Comparison of ENCODE assay signal across 18 cellular contexts in genomic region chr3:132457301-132457700, GRCh38.
"Had no signal": no experiment of that assay in that cellular context is flagged by ENCODE, and none has a peak within 500 bp of the region (broad histone marks: within the 10 kb centered on the region; RNA-seq: fewer than 3 reads in every experiment).

No MANE protein-coding gene starts in this region.

- H3K27ac Mint-ChIP-seq: nephron progenitor cell had no signal

- H3K9me3 Mint-ChIP-seq: naive thymus-derived CD4-positive, alpha-beta T cell; nephron progenitor cell had no signal

- H3K4me3 Mint-ChIP-seq: naive thymus-derived CD4-positive, alpha-beta T cell; nephron progenitor cell had no signal

- H3K9me3 ChIP-seq: esophagus muscularis mucosa, heart left ventricle, ovary, right atrium auricular region, sigmoid colon had no signal

- H3K4me1 Mint-ChIP-seq: nephron progenitor cell had no signal

- H3K27me3 Mint-ChIP-seq: naive thymus-derived CD4-positive, alpha-beta T cell had no signal

- DNase-seq: cortex of kidney; dorsolateral prefrontal cortex; effector CD8-positive, alpha-beta T cell; foreskin melanocyte; heart left ventricle; hippocampal formation; left colon; mesendoderm; naive thymus-derived CD4-positive, alpha-beta T cell; nephron progenitor cell; ovary; sigmoid colon; stimulated activated CD4-positive, alpha-beta T cell treated with anti-CD3 and anti-CD28 coated beads, Interleukin-2, amount 100 ng/mL, for 24 hours; stimulated activated CD4-positive, alpha-beta T cell treated with anti-CD3 and anti-CD28 coated beads, Interleukin-4, amount 100 ng/mL, for 4 hours; stimulated activated naive CD4-positive, alpha-beta T cell treated with Interleukin-2 at 50 U/mL for 16 hours; trophoblast cell had no signal

- ATAC-seq: heart left ventricle; left colon; naive thymus-derived CD4-positive, alpha-beta T cell had no signal
